14 cellular contexts compared by ENCODE assay signal in genomic region chr4:87430038-87430437, GRCh38. TPM values are rescaled to one million over a fixed set of nuclear protein-coding genes. Genes with fewer than 3 reads are reported as not detected.
DNase-seq lines count a peak whose midpoint lies in the region; ATAC-seq and TF ChIP-seq lines count a peak whose summit lies in the region.
"Had no signal": no experiment of that assay in that cellular context is flagged by ENCODE, and none has a peak within 500 bp of the region (broad histone marks: within the 10 kb centered on the region; RNA-seq: fewer than 3 reads in every experiment).

No MANE protein-coding gene starts in this region.

- peak overlapping the region; percentile 74 for H3K27ac Mint-ChIP-seq in WTC11
- peak overlapping the region; percentile 69 for H3K27ac Mint-ChIP-seq in central memory CD8-positive, alpha-beta T cell (ENCODE audit: low read depth)
- H3K27ac Mint-ChIP-seq: CD4-positive, alpha-beta T cell had no signal

- TF ChIP-seq CTCF in HEK293 (tag by site-specific recombination; IDR thresholded peaks at IDR 0.05) (no peak), WTC11 (IDR thresholded peaks at IDR 0.05) (no peak), lower lobe of right lung (IDR thresholded peaks at IDR 0.05) (no peak)

- intact Hi-C loops in lower lobe of right lung (cut with DNase I), result no loop called here

- DNase-seq in WTC11 (ENCODE audit: low spot score) (no peak), mesendoderm (peak; percentile 28), lower lobe of right lung (no peak), germinal center (ENCODE audit: low spot score) (no peak), cerebellar cortex (ENCODE audit: low spot score) (no peak)
- no peak for DNase-seq in central memory CD8-positive, alpha-beta T cell (ENCODE audit: low spot score in 2 of 2)
- DNase-seq: AML-193; Caco-2; CD4-positive, alpha-beta T cell; GM23248; H7 had no signal

- no peak overlapping the region for H2BK5ac ChIP-seq in mesendoderm (ENCODE audit: low read length)

- H3K27ac ChIP-seq in HEK293 (ENCODE audit: extremely low read depth, low read depth, low read length), result no peak overlapping the region
- no peak overlapping the region for H3K27ac ChIP-seq in mesendoderm (ENCODE audit: low read depth, low read length)
- H3K27ac ChIP-seq in lower lobe of right lung, result no peak overlapping the region
- H3K27ac ChIP-seq: C4-2B, GM23248 had no signal

- H3K4me1 ChIP-seq in HEK293 (ENCODE audit: control insufficient read depth, insufficient read depth, low read length), result no peaks in the 10 kb centered on the region; the same call in 1 of the 2 replicates
- H3K4me1 ChIP-seq in mesendoderm (ENCODE audit: control insufficient read depth, low read depth, low read length), result no peaks in the 10 kb centered on the region
- no peaks in the 10 kb centered on the region for H3K4me1 ChIP-seq in lower lobe of right lung

- no peak overlapping the region for H2BK15ac ChIP-seq in mesendoderm (replicated peaks; ENCODE audit: low read depth)

- no peak overlapping the region for H3K4ac ChIP-seq in mesendoderm (ENCODE audit: low read depth, low read length)

- no peak overlapping the region for H3K9ac ChIP-seq in mesendoderm (ENCODE audit: low read length)
- H3K9ac ChIP-seq: GM23248 had no signal

- H3K36me3 Mint-ChIP-seq in WTC11, result no peaks in the 10 kb centered on the region
- H3K36me3 Mint-ChIP-seq in central memory CD8-positive, alpha-beta T cell (ENCODE audit: insufficient read depth), result no peaks in the 10 kb centered on the region

- H3K9me3 ChIP-seq in HEK293 (ENCODE audit: control insufficient read depth, insufficient read depth, low read depth, low read length), result no peaks in the 10 kb centered on the region
- H3K9me3 ChIP-seq in lower lobe of right lung, result no peaks in the 10 kb centered on the region
- H3K9me3 ChIP-seq: Caco-2 had no signal

- peaks cover 9% of the 10 kb centered on the region for H3K79me1 ChIP-seq in mesendoderm (ENCODE audit: low read length)

- no peak overlapping the region for H4K8ac ChIP-seq in mesendoderm (ENCODE audit: low read depth, low read length)

- H3K4me2 ChIP-seq in mesendoderm (ENCODE audit: low read length), result no peak overlapping the region

- no peak overlapping the region for H3K23ac ChIP-seq in mesendoderm (ENCODE audit: low read length)

- no peak overlapping the region for H3K56ac ChIP-seq in mesendoderm (ENCODE audit: low read length)

- H4K5ac ChIP-seq in mesendoderm (ENCODE audit: low read length), result no peak overlapping the region

- ATAC-seq in WTC11, result no peak
- ATAC-seq in central memory CD8-positive, alpha-beta T cell (replicated peaks; ENCODE audit: extremely low read depth, poor library complexity, severe bottlenecking), result no peak
- no peak for ATAC-seq in lower lobe of right lung
- ATAC-seq: HCT116 had no signal

- no peak overlapping the region for H3K18ac ChIP-seq in mesendoderm (ENCODE audit: low read length)

- H3K27me3 ChIP-seq in mesendoderm (ENCODE audit: insufficient read depth, low read length, poor library complexity) (no peaks in the 10 kb centered on the region), lower lobe of right lung (ENCODE audit: low read depth) (no peaks in the 10 kb centered on the region)

- no peaks in the 10 kb centered on the region for H3K27me3 Mint-ChIP-seq in WTC11 (ENCODE audit: low read depth)
- H3K27me3 Mint-ChIP-seq in central memory CD8-positive, alpha-beta T cell, result no peaks in the 10 kb centered on the region
- H3K27me3 Mint-ChIP-seq: CD4-positive, alpha-beta T cell had no signal

- H3K36me3 ChIP-seq in HEK293 (ENCODE audit: control insufficient read depth in 2 of 2, insufficient read depth in 1 of 2, low read length in 2 of 2) (peaks cover 0 to 2% of the 10 kb centered on the region in 2 experiments; a peak in 1 of 3 replicates), mesendoderm (ENCODE audit: control insufficient read depth, insufficient read depth, low read length) (no peaks in the 10 kb centered on the region), lower lobe of right lung (no peaks in the 10 kb centered on the region)

- no CpG with 5 or more reads among the region's 2 CpGs for WGBS in mesendoderm (ENCODE audit: extremely low coverage, insufficient coverage, low lambda C conversion rate)

- H3K4me3 Mint-ChIP-seq in WTC11, result no peak overlapping the region
- no peak overlapping the region for H3K4me3 Mint-ChIP-seq in central memory CD8-positive, alpha-beta T cell
- H3K4me3 Mint-ChIP-seq: CD4-positive, alpha-beta T cell had no signal

- CTCF ChIA-PET in HEK293 (lab: Yijun Ruan, JAX), result no interaction called here
- CTCF ChIA-PET in WTC11 (lab: Charles Lee), result no interaction called here

- no peak overlapping the region for H2BK120ac ChIP-seq in mesendoderm (ENCODE audit: low read depth, low read length)

- H3K4me3 ChIP-seq in HEK293 (ENCODE audit: low read depth, low read length), result no peak overlapping the region
- no peak overlapping the region for H3K4me3 ChIP-seq in mesendoderm (ENCODE audit: low read length)
- no peak overlapping the region for H3K4me3 ChIP-seq in lower lobe of right lung
- H3K4me3 ChIP-seq: GM23248 had no signal

- H3K79me2 ChIP-seq in mesendoderm (ENCODE audit: control insufficient read depth, insufficient read depth, low read length), result peaks cover 28% of the 10 kb centered on the region

- no peak overlapping the region for H2AK5ac ChIP-seq in mesendoderm (ENCODE audit: low read length)

- POLR2A ChIA-PET in HEK293 (lab: Yijun Ruan, JAX) (no interaction called here), WTC11 (lab: Charles Lee) (no interaction called here)

- H3K9me3 Mint-ChIP-seq in WTC11, result no peaks in the 10 kb centered on the region
- H3K9me3 Mint-ChIP-seq in central memory CD8-positive, alpha-beta T cell, result no peaks in the 10 kb centered on the region
- H3K9me3 Mint-ChIP-seq: CD4-positive, alpha-beta T cell had no signal

- peaks cover 27% of the 10 kb centered on the region for H3K4me1 Mint-ChIP-seq in WTC11
- peaks cover 37% of the 10 kb centered on the region for H3K4me1 Mint-ChIP-seq in central memory CD8-positive, alpha-beta T cell

TF ChIP-seq in HEK293, 187 proteins besides CTCF, POLR2A, EP300 and RAD21:
- TF ChIP-seq ZNF549 (tag by site-specific recombination; IDR thresholded peaks at IDR 0.05) (peak; percentile 55), ZNF221 (tag by site-specific recombination; IDR thresholded peaks at IDR 0.05; ENCODE audit: borderline replicate concordance) (no peak)

TF ChIP-seq in WTC11, 78 proteins besides CTCF, POLR2A, EP300 and RAD21 (continues in another document):
- TF ChIP-seq, protein P1, sequence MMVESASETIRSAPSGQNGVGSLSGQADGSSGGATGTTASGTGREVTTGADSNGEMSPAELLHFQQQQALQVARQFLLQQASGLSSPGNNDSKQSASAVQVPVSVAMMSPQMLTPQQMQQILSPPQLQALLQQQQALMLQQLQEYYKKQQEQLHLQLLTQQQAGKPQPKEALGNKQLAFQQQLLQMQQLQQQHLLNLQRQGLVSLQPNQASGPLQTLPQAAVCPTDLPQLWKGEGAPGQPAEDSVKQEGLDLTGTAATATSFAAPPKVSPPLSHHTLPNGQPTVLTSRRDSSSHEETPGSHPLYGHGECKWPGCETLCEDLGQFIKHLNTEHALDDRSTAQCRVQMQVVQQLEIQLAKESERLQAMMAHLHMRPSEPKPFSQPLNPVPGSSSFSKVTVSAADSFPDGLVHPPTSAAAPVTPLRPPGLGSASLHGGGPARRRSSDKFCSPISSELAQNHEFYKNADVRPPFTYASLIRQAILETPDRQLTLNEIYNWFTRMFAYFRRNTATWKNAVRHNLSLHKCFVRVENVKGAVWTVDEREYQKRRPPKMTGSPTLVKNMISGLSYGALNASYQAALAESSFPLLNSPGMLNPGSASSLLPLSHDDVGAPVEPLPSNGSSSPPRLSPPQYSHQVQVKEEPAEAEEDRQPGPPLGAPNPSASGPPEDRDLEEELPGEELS (CRISPR knock-in tag; IDR thresholded peaks at IDR 0.05), result no peak
- TF ChIP-seq GTF2I (CRISPR knock-in tag; conservative IDR thresholded peaks at IDR 0.05) (no peak), EMX1 (CRISPR knock-in tag; IDR thresholded peaks at IDR 0.05) (no peak), SMAD4 (CRISPR knock-in tag; IDR thresholded peaks at IDR 0.05) (no peak), CREB1 (CRISPR knock-in tag; IDR thresholded peaks at IDR 0.05) (no peak), SMAD3 (CRISPR knock-in tag; IDR thresholded peaks at IDR 0.05; ENCODE audit: borderline replicate concordance) (no peak), ZNF416 (CRISPR knock-in tag; IDR thresholded peaks at IDR 0.05) (no peak), ARID4B (CRISPR knock-in tag; IDR thresholded peaks at IDR 0.05; ENCODE audit: borderline replicate concordance) (no peak)

RNA-seq across cellular contexts. Expression of gene NUDT9, which starts 7.7 kb away (rescaled TPM):
- 25.4 to 33.3 TPM (median 27.2 TPM) in 3 replicates for total RNA-seq in WTC11 (2021)
- polyA plus RNA-seq in mesendoderm (2013, experiment 1 of 2), result 24.6 TPM
- 24.0 TPM for polyA plus RNA-seq in mesendoderm (2013, experiment 2 of 2)
- 45.3 TPM for total RNA-seq in lower lobe of right lung

RNA-seq across cellular contexts. Expression of gene HSD17B11, which starts 39.0 kb away (rescaled TPM):
- total RNA-seq in WTC11 (2021) (14.0 to 16.4 TPM (median 14.8 TPM) in 3 replicates), lower lobe of right lung (140 TPM)
- polyA plus RNA-seq in mesendoderm (2013, experiment 1 of 2), result 6.6 TPM
- polyA plus RNA-seq in mesendoderm (2013, experiment 2 of 2), result 6.2 TPM
